Comparison of ENCODE assay signal across 9 cellular contexts in the genomic region with DNA sequence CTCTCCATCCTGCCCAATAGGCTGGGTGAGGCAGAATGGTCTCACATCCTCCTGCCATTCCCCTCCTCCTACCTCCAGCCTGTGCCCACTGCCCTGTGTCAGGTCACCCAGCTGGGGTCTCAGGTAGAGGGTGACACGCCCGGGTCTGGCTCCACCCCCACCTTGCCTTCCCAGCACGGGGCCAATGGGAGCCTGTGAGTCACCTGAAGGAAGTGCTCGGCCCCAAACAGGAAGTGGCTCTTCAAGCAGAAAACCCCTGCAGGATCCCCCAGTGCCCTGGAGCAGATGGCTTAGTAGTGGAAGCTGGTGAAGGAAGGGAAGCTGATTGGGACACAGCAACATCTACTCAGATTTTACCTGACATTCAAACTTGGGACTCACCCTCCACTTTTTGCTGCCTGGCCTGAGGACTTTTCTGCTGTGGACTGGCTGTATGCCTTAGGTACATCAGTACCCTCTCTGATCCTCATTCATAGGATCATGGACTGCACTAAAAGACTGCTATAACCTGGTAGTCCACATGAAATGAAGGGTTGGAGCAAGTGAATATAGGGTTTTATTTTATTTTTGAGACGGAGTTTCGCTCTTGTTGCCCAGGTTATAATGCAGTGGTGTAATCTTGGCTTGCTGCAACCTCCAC. TPM values are rescaled to one million over a fixed set of nuclear protein-coding genes. Genes with fewer than 3 reads are reported as not detected.
DNase-seq lines count a peak whose midpoint lies in the region; ATAC-seq, FAIRE-seq and TF ChIP-seq lines count a peak whose summit lies in the region.
"Had no signal": no experiment of that assay in that cellular context is flagged by ENCODE, and none has a peak within 500 bp of the region (broad histone marks: within the 10 kb centered on the region; RNA-seq: fewer than 3 reads in every experiment).

No MANE protein-coding gene starts in this region.

- CTCF ChIA-PET in CD4-positive, alpha-beta T cell (lab: Charles Lee) = interaction anchor here (1.0 to 1.6 kb wide), 2 partner anchors 12 to 33 kb away, joined by 3 to 6 read pairs; a partner anchor contains a TSS
- CTCF ChIA-PET in HepG2 (lab: Yijun Ruan, JAX; ENCODE audit: low intra/inter-chr PET ratio, low total read pairs) = no interaction called here

- H4K20me1 ChIP-seq in HepG2 (ENCODE audit: insufficient read depth, low read length) = peaks cover 23% of the 10 kb centered on the region

- no peak for TF ChIP-seq RAD21 in HepG2 (CRISPR knock-in tag; IDR thresholded peaks at IDR 0.05)

- TF ChIP-seq CTCF in CD4-positive, alpha-beta T cell (IDR thresholded peaks at IDR 0.05) = no peak
- TF ChIP-seq CTCF in HepG2 (CRISPR knock-in tag; IDR thresholded peaks at IDR 0.05) = no peak

- no peak overlapping the region for H3K4me3 Mint-ChIP-seq in CD4-positive, alpha-beta T cell

- no peak overlapping the region for H3K4me3 ChIP-seq in HepG2 (replicated peaks in 1 of 3; ENCODE audit: insufficient read depth in 1 of 3, low read depth in 2 of 3, low read length in 3 of 3)

- peak; percentile 98 for ATAC-seq in CD4-positive, alpha-beta T cell (ENCODE audit: poor library complexity)
- peak; percentile 90 to 96 for ATAC-seq in activated naive CD4-positive, alpha-beta T cell treated with anti-CD3 and anti-CD28 coated beads, Interleukin-2, amount 50 U/mL, for 72 hours
- no peak for ATAC-seq in HepG2

- H3K9me3 Mint-ChIP-seq in CD4-positive, alpha-beta T cell = no peaks in the 10 kb centered on the region
- H3K9me3 Mint-ChIP-seq in activated naive CD4-positive, alpha-beta T cell treated with anti-CD3 and anti-CD28 coated beads, Interleukin-2, amount 50 U/mL, for 72 hours = no peaks in the 10 kb centered on the region

- peaks cover 9 to 28% of the 10 kb centered on the region in 2 experiments for H3K36me3 ChIP-seq in HepG2 (replicated peaks in 1 of 2; ENCODE audit: control insufficient read depth in 1 of 2, insufficient read depth in 2 of 2, low read length in 2 of 2)

- 100% methylated on average over 4 of the region's 6 CpGs for WGBS in HepG2 (ENCODE audit: low lambda C conversion rate)

- no peak overlapping the region for H2AFZ ChIP-seq in HepG2 (ENCODE audit: low read length)

- no peak for TF ChIP-seq POLR2A in H54 (IDR thresholded peaks at IDR 0.05; ENCODE audit: low read depth, low read length)
- no peak for TF ChIP-seq POLR2A in HepG2 (IDR thresholded peaks at IDR 0.05; ENCODE audit: insufficient read depth in 1 of 2, low read depth in 2 of 2, low read length in 2 of 2)

- H3K4me1 ChIP-seq in HepG2 (ENCODE audit: insufficient read depth, low read length) = peaks cover 18% of the 10 kb centered on the region

- TF ChIP-seq EP300 in HepG2 (IDR thresholded peaks at IDR 0.05; ENCODE audit: low read depth in 2 of 2, low read length in 2 of 2) (no peak), HepG2 (CRISPR knock-in tag; IDR thresholded peaks at IDR 0.05; ENCODE audit: borderline replicate concordance) (no peak)

- intact Hi-C loops in CD4-positive, alpha-beta T cell (cut with DNase I, micrococcal nuclease) = loop anchor here in 1 of 2 experiments (1.0 kb wide), 1 partner anchor 33 kb away; a partner anchor contains a TSS
- intact Hi-C loops in HepG2 (cut with micrococcal nuclease; ENCODE audit: unreplicated experiment) = no loop called here

- BruUV-seq in HepG2 (replicated peaks; lab: Mats Ljungman, UMichigan) = no TSS peak

- peaks cover 1% of the 10 kb centered on the region for H3K79me2 ChIP-seq in HepG2 (ENCODE audit: insufficient read depth, low read length)

- no peaks in the 10 kb centered on the region for H3K27me3 Mint-ChIP-seq in CD4-positive, alpha-beta T cell

- POLR2A ChIA-PET in CD4-positive, alpha-beta T cell (lab: Charles Lee) = interaction anchor here (1.2 to 1.4 kb wide), 2 partner anchors 17 to 31 kb away, joined by 3 to 5 read pairs; no protein-coding TSS in a partner anchor
- POLR2A ChIA-PET in HepG2 (lab: Yijun Ruan, JAX) = no interaction called here

- H3K4me2 ChIP-seq in HepG2 (ENCODE audit: low read depth, low read length) = no peak overlapping the region

- no peak overlapping the region for H3K27ac ChIP-seq in CD4-positive, alpha-beta T cell (ENCODE audit: low read depth, low read length)
- H3K27ac ChIP-seq in HepG2 (ENCODE audit: extremely low read length, insufficient read depth, low read length) = no peak overlapping the region
- H3K27ac ChIP-seq: epithelial cell of prostate had no signal

- FAIRE-seq in H54 (lab: Jason Lieb, UNC) (no peak), HepG2 (lab: Jason Lieb, UNC) (no peak)

- H3K4me1 Mint-ChIP-seq in CD4-positive, alpha-beta T cell (ENCODE audit: low read depth) = peaks cover 22% of the 10 kb centered on the region

- in situ Hi-C loops in HepG2 (cut with HindIII; ENCODE audit: extremely low pct_ligation_motif_present, low pct_unique_long_range_greater_than_20kb) = no loop called here

- no peak overlapping the region for H3K9ac ChIP-seq in HepG2 (ENCODE audit: insufficient read depth, low read depth, low read length)

- no peaks in the 10 kb centered on the region for H3K9me3 ChIP-seq in CD4-positive, alpha-beta T cell (ENCODE audit: control insufficient read depth, low read length)
- no peaks in the 10 kb centered on the region for H3K9me3 ChIP-seq in HepG2 (ENCODE audit: low read length)

- no peaks in the 10 kb centered on the region for H3K27me3 ChIP-seq in CD4-positive, alpha-beta T cell (ENCODE audit: control insufficient read depth, insufficient read depth, low read length)
- no peaks in the 10 kb centered on the region for H3K27me3 ChIP-seq in HepG2 (ENCODE audit: control insufficient read depth in 1 of 2, insufficient read depth in 2 of 2, low read length in 2 of 2)

- peak; percentile 19 to 65 (median 54) for DNase-seq in CD4-positive, alpha-beta T cell
- peak; percentile 67 for DNase-seq in H54 (ENCODE audit: insufficient read length, low spot score)
- peak; percentile 46 for DNase-seq in SW480 (ENCODE audit: low spot score)
- DNase-seq in activated naive CD4-positive, alpha-beta T cell treated with anti-CD3 and anti-CD28 coated beads, Interleukin-2, amount 50 U/mL, for 72 hours (ENCODE audit: low spot score in 2 of 2) = peak; percentile 51 to 66
- DNase-seq in stimulated activated CD4-positive, alpha-beta T cell treated with anti-CD3 and anti-CD28 coated beads, Interleukin-4, amount 100 ng/mL, for 1 hour = peak; percentile 58
- no peak for DNase-seq in ureter (ENCODE audit: low spot score)
- no peak for DNase-seq in HepG2 (ENCODE audit: low spot score)
- no peak for DNase-seq in retina

- H3K27ac Mint-ChIP-seq in CD4-positive, alpha-beta T cell = peak overlapping the region; percentile 70
- peak overlapping the region; percentile 72 to 85 for H3K27ac Mint-ChIP-seq in activated naive CD4-positive, alpha-beta T cell treated with anti-CD3 and anti-CD28 coated beads, Interleukin-2, amount 50 U/mL, for 72 hours

- H3K36me3 Mint-ChIP-seq in CD4-positive, alpha-beta T cell (ENCODE audit: low read depth) = no peaks in the 10 kb centered on the region
- H3K36me3 Mint-ChIP-seq in activated naive CD4-positive, alpha-beta T cell treated with anti-CD3 and anti-CD28 coated beads, Interleukin-2, amount 50 U/mL, for 72 hours = no peaks in the 10 kb centered on the region

RNA-seq across cellular contexts. Expression of a gene that starts 33.4 kb away (rescaled TPM):
- 100 to 1,000 TPM in 1 of 2 experiments, 10 to 100 TPM in 1; 91.6 to 101 TPM for total RNA-seq in CD4-positive, alpha-beta T cell
- 10 to 100 TPM; 13.4 to 22.7 TPM for total RNA-seq in activated naive CD4-positive, alpha-beta T cell treated with anti-CD3 and anti-CD28 coated beads, Interleukin-2, amount 50 U/mL, for 72 hours
- total RNA-seq in ureter (14.9 TPM), HepG2 (2016; rRNA removed; fragmentation: Illumina TruSeq; extraction: Trizol) (35.8 and 67.5 TPM in 2 replicates)
- 24.1 and 26.9 TPM in 2 replicates for total RNA-seq in HepG2 (2016; cell fraction: cytosol; rRNA removed; fragmentation: Illumina TruSeq; extraction: Trizol; ENCODE audit: low read depth)
- 31.0 and 63.9 TPM in 2 replicates for total RNA-seq in HepG2 (2016; cell fraction: insoluble cytoplasmic fraction; rRNA removed; fragmentation: Illumina TruSeq; extraction: Trizol)
- total RNA-seq in HepG2 (2016; cell fraction: membrane; rRNA removed; fragmentation: Illumina TruSeq; extraction: Trizol) = 48.4 and 52.8 TPM in 2 replicates
- total RNA-seq in HepG2 (2016; cell fraction: nucleus; rRNA removed; fragmentation: Illumina TruSeq; extraction: Trizol) = 82.9 and 86.5 TPM in 2 replicates
- 55.0 and 55.2 TPM in 2 replicates for polyA plus RNA-seq in HepG2 (2011; rRNA removed)
- polyA plus RNA-seq in HepG2 (2011; cell fraction: cytosol; rRNA removed) = 19.4 and 33.8 TPM in 2 replicates
- polyA plus RNA-seq in HepG2 (2011; cell fraction: nucleus; rRNA removed) = 229 and 337 TPM in 2 replicates
- polyA plus RNA-seq in HepG2 (2012) = 36.3 and 37.7 TPM in 2 replicates
- 14.1 and 14.2 TPM in 2 replicates for polyA plus RNA-seq in HepG2 (2016; cell fraction: cytosol; fragmentation: Illumina TruSeq; extraction: Trizol; ENCODE audit: low read depth)
- polyA plus RNA-seq in HepG2 (2016; cell fraction: insoluble cytoplasmic fraction; fragmentation: Illumina TruSeq; extraction: Trizol; ENCODE audit: low read depth) = 33.8 and 39.1 TPM in 2 replicates
- 33.4 and 35.7 TPM in 2 replicates for polyA plus RNA-seq in HepG2 (2016; cell fraction: membrane; fragmentation: Illumina TruSeq; extraction: Trizol; ENCODE audit: low read depth)
- 217 and 242 TPM in 2 replicates for polyA plus RNA-seq in HepG2 (2016; cell fraction: nucleus; fragmentation: Illumina TruSeq; extraction: Trizol; ENCODE audit: insufficient read depth, low read depth)
- polyA minus RNA-seq in HepG2 (2011; rRNA and poly(A)+ RNA removed; ENCODE audit: low replicate concordance) = 39.6 and 88.9 TPM in 2 replicates
- 23.0 and 24.3 TPM in 2 replicates for polyA minus RNA-seq in HepG2 (2011; cell fraction: cytosol; rRNA and poly(A)+ RNA removed)
- polyA minus RNA-seq in HepG2 (2011; cell fraction: nucleus; rRNA and poly(A)+ RNA removed) = 51.5 and 67.3 TPM in 2 replicates

RNA-seq across cellular contexts. Expression of a gene that starts 59.3 kb away (rescaled TPM):
- under 1 TPM; 0.33 to 0.81 TPM for total RNA-seq in CD4-positive, alpha-beta T cell
- total RNA-seq in activated naive CD4-positive, alpha-beta T cell treated with anti-CD3 and anti-CD28 coated beads, Interleukin-2, amount 50 U/mL, for 72 hours = under 1 TPM in 1 of 2 donors, not detected in 1; 0.89 TPM
- total RNA-seq in ureter (1.5 TPM), HepG2 (2016; rRNA removed; fragmentation: Illumina TruSeq; extraction: Trizol) (not detected in 2 replicates)
- total RNA-seq in HepG2 (2016; cell fraction: cytosol; rRNA removed; fragmentation: Illumina TruSeq; extraction: Trizol; ENCODE audit: low read depth) = not detected in 2 replicates
- not detected in 2 replicates for total RNA-seq in HepG2 (2016; cell fraction: insoluble cytoplasmic fraction; rRNA removed; fragmentation: Illumina TruSeq; extraction: Trizol)
- not detected in 2 replicates for total RNA-seq in HepG2 (2016; cell fraction: membrane; rRNA removed; fragmentation: Illumina TruSeq; extraction: Trizol)
- total RNA-seq in HepG2 (2016; cell fraction: nucleus; rRNA removed; fragmentation: Illumina TruSeq; extraction: Trizol) = not detected in 2 replicates
- polyA plus RNA-seq in HepG2 (2011; rRNA removed) = not detected in 2 replicates
- 0.03 TPM in 1 of 2 replicates, not detected in the other for polyA plus RNA-seq in HepG2 (2011; cell fraction: cytosol; rRNA removed)
- polyA plus RNA-seq in HepG2 (2011; cell fraction: nucleus; rRNA removed) = 0.10 and 0.14 TPM in 2 replicates
- polyA plus RNA-seq in HepG2 (2012) = 0.12 TPM in 1 of 2 replicates, not detected in the other
- polyA plus RNA-seq in HepG2 (2016; cell fraction: cytosol; fragmentation: Illumina TruSeq; extraction: Trizol; ENCODE audit: low read depth) = not detected in 2 replicates
- not detected in 2 replicates for polyA plus RNA-seq in HepG2 (2016; cell fraction: insoluble cytoplasmic fraction; fragmentation: Illumina TruSeq; extraction: Trizol; ENCODE audit: low read depth)
- not detected in 2 replicates for polyA plus RNA-seq in HepG2 (2016; cell fraction: membrane; fragmentation: Illumina TruSeq; extraction: Trizol; ENCODE audit: low read depth)
- polyA plus RNA-seq in HepG2 (2016; cell fraction: nucleus; fragmentation: Illumina TruSeq; extraction: Trizol; ENCODE audit: insufficient read depth, low read depth) = 1.3 TPM in 1 of 2 replicates, not detected in the other
- 9.7 TPM in 1 of 2 replicates, not detected in the other for polyA minus RNA-seq in HepG2 (2011; rRNA and poly(A)+ RNA removed; ENCODE audit: low replicate concordance)
- 0.70 TPM in 1 of 2 replicates, not detected in the other for polyA minus RNA-seq in HepG2 (2011; cell fraction: cytosol; rRNA and poly(A)+ RNA removed)
- 0.64 TPM in 1 of 2 replicates, not detected in the other for polyA minus RNA-seq in HepG2 (2011; cell fraction: nucleus; rRNA and poly(A)+ RNA removed)

Comparison
In these comparisons a context has a peak if more than half of its experiments do, and no peak if none do; other contexts are left out.
1. DNase-seq: peak in CD4-positive, alpha-beta T cell (10 of 10), H54 (single experiment), SW480 (single experiment), activated naive CD4-positive, alpha-beta T cell treated with anti-CD3 and anti-CD28 coated beads, Interleukin-2, amount 50 U/mL, for 72 hours (2 of 2) and stimulated activated CD4-positive, alpha-beta T cell treated with anti-CD3 and anti-CD28 coated beads, Interleukin-4, amount 100 ng/mL, for 1 hour (single experiment); none in ureter (single experiment), HepG2 (single experiment) and retina (single experiment).